Comparison of ENCODE assay signal across 6 cellular contexts in genomic region chr9:137606005-137606601, GRCh38. TPM values are rescaled to one million over a fixed set of nuclear protein-coding genes. Genes with fewer than 3 reads are reported as not detected.
DNase-seq lines count a peak whose midpoint lies in the region; ATAC-seq and TF ChIP-seq lines count a peak whose summit lies in the region.

No MANE protein-coding gene starts in this region.

- no peaks in the 10 kb centered on the region for H3K36me3 Mint-ChIP-seq in neural crest cell (ENCODE audit: low read depth)

- DNase-seq in brain microvascular endothelial cell (no peak), neural crest cell (ENCODE audit: low read depth, low spot score) (no peak), erythroblast (lab: John Stamatoyannopoulos, UW) (no peak), cerebellum (ENCODE audit: low spot score) (no peak)

- ATAC-seq in GM19023 (IDR thresholded peaks at IDR 0.05; ENCODE audit: unreplicated experiment) = peak; percentile 14
- ATAC-seq in HG03196 (IDR thresholded peaks at IDR 0.05; ENCODE audit: unreplicated experiment) = peak; percentile 10

- H3K36me3 ChIP-seq in brain microvascular endothelial cell (replicated peaks) = no peaks in the 10 kb centered on the region

- H3K27me3 Mint-ChIP-seq in neural crest cell (ENCODE audit: low read depth) = peaks cover 29% of the 10 kb centered on the region

- peaks cover 18% of the 10 kb centered on the region for H3K4me1 Mint-ChIP-seq in neural crest cell

- H3K9me3 Mint-ChIP-seq in neural crest cell = no peaks in the 10 kb centered on the region

- no peak for TF ChIP-seq POLR2A in erythroblast (IDR thresholded peaks at IDR 0.05; ENCODE audit: low read length)

- H3K27ac ChIP-seq in brain microvascular endothelial cell = no peak overlapping the region

- no peak overlapping the region for H3K27ac Mint-ChIP-seq in neural crest cell (ENCODE audit: unreplicated experiment)

- peak overlapping the region; percentile 56 for H3K4me3 ChIP-seq in brain microvascular endothelial cell (ENCODE audit: low read depth, low read length)

- H3K27me3 ChIP-seq in brain microvascular endothelial cell (replicated peaks) = no peaks in the 10 kb centered on the region

- TF ChIP-seq CTCF in brain microvascular endothelial cell (IDR thresholded peaks at IDR 0.05; ENCODE audit: low read depth, low read length, missing control alignments) = no peak
- TF ChIP-seq CTCF in neural crest cell (conservative IDR thresholded peaks at IDR 0.05) = no peak

- in situ Hi-C loops in brain microvascular endothelial cell (cut with HindIII; ENCODE audit: low pct_ligation_motif_present, low sequenced_read_pairs) = no loop called here

- peak overlapping the region; percentile 76 for H3K4me3 Mint-ChIP-seq in neural crest cell

RNA-seq across cellular contexts. Expression of gene ARRDC1, which starts 0.6 kb away (rescaled TPM):
- total RNA-seq in neural crest cell = 18.1 and 20.1 TPM in 2 replicates
- 25.8 TPM for total RNA-seq in cerebellum

RNA-seq across cellular contexts. Expression of gene EHMT1, which starts 12.7 kb away (rescaled TPM):
- total RNA-seq in neural crest cell (163 and 167 TPM in 2 replicates), cerebellum (70.7 TPM)

RNA-seq across cellular contexts. Expression of gene ZMYND19, which starts 15.8 kb away (rescaled TPM):
- total RNA-seq in neural crest cell (71.9 and 72.6 TPM in 2 replicates), cerebellum (12.7 TPM)

RNA-seq across cellular contexts. Expression of gene DPH7, which starts 27.4 kb away (rescaled TPM):
- 59.0 and 63.0 TPM in 2 replicates for total RNA-seq in neural crest cell
- total RNA-seq in cerebellum = 34.2 TPM

RNA-seq across cellular contexts. Expression of gene MRPL41, which starts 54.4 kb away (rescaled TPM):
- total RNA-seq in neural crest cell = 40.9 and 42.0 TPM in 2 replicates
- total RNA-seq in cerebellum = 13.7 TPM
